In genomic region chr11:121416909-121417567, GRCh38 we compare ENCODE assay signal across 8 cellular contexts. TPM values are rescaled to one million over a fixed set of nuclear protein-coding genes. Genes with fewer than 3 reads are reported as not detected.
DNase-seq lines count a peak whose midpoint lies in the region; ATAC-seq and TF ChIP-seq lines count a peak whose summit lies in the region.

No MANE protein-coding gene starts in this region.

- peak overlapping the region in 6 of 7 donors; percentile 11 to 71 (median 50) for H3K4me3 Mint-ChIP-seq in CD8-positive, alpha-beta memory T cell

- H3K27ac ChIP-seq in CD8-positive, alpha-beta memory T cell (ENCODE audit: low read depth, low read length) = no peak overlapping the region

- H3K9me3 Mint-ChIP-seq in CD8-positive, alpha-beta memory T cell = no peaks in the 10 kb centered on the region

- peak overlapping the region; percentile 16 for H3K4me3 ChIP-seq in CD8-positive, alpha-beta memory T cell (ENCODE audit: low read length)
- no peak overlapping the region for H3K4me3 ChIP-seq in fibroblast of the aortic adventitia (ENCODE audit: low read depth, low read length)

- POLR2A ChIA-PET in CD8-positive, alpha-beta memory T cell (lab: Charles Lee) = interaction anchor here (0.5 to 1.3 kb wide), 2 partner anchors 26 to 33 kb away, joined by 4 to 6 read pairs; no protein-coding TSS in a partner anchor

- H3K4me1 ChIP-seq in CD8-positive, alpha-beta memory T cell (ENCODE audit: insufficient read depth, low read length) = peaks cover 52% of the 10 kb centered on the region

- H3K27me3 ChIP-seq in CD8-positive, alpha-beta memory T cell (ENCODE audit: insufficient read depth, low read length, poor library complexity, severe bottlenecking) = no peaks in the 10 kb centered on the region

- no peaks in the 10 kb centered on the region for H3K27me3 Mint-ChIP-seq in CD8-positive, alpha-beta memory T cell

- DNase-seq in CD8-positive, alpha-beta memory T cell = peak; percentile 13 to 61 (median 56)
- DNase-seq in GOT3 (lab: John Stamatoyannopoulos, UW) (peak; percentile 24), NCI-H1105 treated with DMSO at 0.1 percent for 48 hours (lab: John Stamatoyannopoulos, UW) (peak; percentile 47), activated T-cell treated with anti-CD3 and anti-CD28 coated beads for 48 hours (ENCODE audit: low read depth) (peak; percentile 50), fibroblast of the aortic adventitia (ENCODE audit: low read depth) (peak; percentile 94), putamen (ENCODE audit: low spot score) (peak; percentile 55), NCI-H510A (lab: John Stamatoyannopoulos, UW) (no peak)

- no peaks in the 10 kb centered on the region for H3K36me3 ChIP-seq in CD8-positive, alpha-beta memory T cell (ENCODE audit: insufficient read depth, low read length)

- CTCF ChIA-PET in CD8-positive, alpha-beta memory T cell (lab: Charles Lee) = interaction anchor here (0.8 to 1.7 kb wide), 5 partner anchors 12 to 50 kb away, joined by 3 to 4 read pairs (median 4); no protein-coding TSS in a partner anchor

- no peak for ATAC-seq in GM19351 (IDR thresholded peaks at IDR 0.05; ENCODE audit: unreplicated experiment)

- H3K36me3 Mint-ChIP-seq in CD8-positive, alpha-beta memory T cell = peaks cover 0 to 6% (median 2%) of the 10 kb centered on the region in 3 donors

- H3K4me1 Mint-ChIP-seq in CD8-positive, alpha-beta memory T cell = peaks cover 45 to 60% (median 51%) of the 10 kb centered on the region in 3 donors

- no peak for TF ChIP-seq CTCF in fibroblast of the aortic adventitia (IDR thresholded peaks at IDR 0.05; ENCODE audit: insufficient read depth, low read length)

- peak overlapping the region; percentile 77 to 97 (median 90) for H3K27ac Mint-ChIP-seq in CD8-positive, alpha-beta memory T cell

- no peaks in the 10 kb centered on the region for H3K9me3 ChIP-seq in CD8-positive, alpha-beta memory T cell (ENCODE audit: low read length)

RNA-seq across cellular contexts. Expression of gene SORL1, which starts 35.1 kb away (rescaled TPM):
- 10 to 100 TPM; 44.5 to 46.9 TPM for total RNA-seq in CD8-positive, alpha-beta memory T cell
- 220 TPM for polyA plus RNA-seq in CD8-positive, alpha-beta memory T cell
- 1.2 and 1.4 TPM in 2 replicates for total RNA-seq in fibroblast of the aortic adventitia (ENCODE audit: low replicate concordance)

Comparison
In these comparisons a context has a peak if more than half of its experiments do, and no peak if none do; other contexts are left out.
1. RNA of gene SORL1, which starts 35.1 kb away (total RNA-seq): 44.5 to 46.9 TPM in CD8-positive, alpha-beta memory T cell; 1.2 to 1.4 TPM in fibroblast of the aortic adventitia; every median in the first group is over 10 times any median in the second.